8 cellular contexts compared by ENCODE assay signal in genomic region chr3:197942956-197943556, GRCh38. TPM values are rescaled to one million over a fixed set of nuclear protein-coding genes. Genes with fewer than 3 reads are reported as not detected.
DNase-seq lines count a peak whose midpoint lies in the region; ATAC-seq, FAIRE-seq and TF ChIP-seq lines count a peak whose summit lies in the region.

No MANE protein-coding gene starts in this region.

- H3K9me3 Mint-ChIP-seq in neural progenitor cell: no peaks in the 10 kb centered on the region

- TF ChIP-seq CTCF in Peyer's patch (IDR thresholded peaks at IDR 0.05) (peak; percentile 39 to 73 (median 62)), neural progenitor cell (IDR thresholded peaks at IDR 0.05) (peak; percentile 76)

- peak; percentile 26 for FAIRE-seq in endometrium (lab: Jason Lieb, UNC)

- no peaks in the 10 kb centered on the region for H3K4me1 Mint-ChIP-seq in neural progenitor cell

- no peak overlapping the region for H3K4me3 ChIP-seq in Peyer's patch
- no peak overlapping the region for H3K4me3 ChIP-seq in neural progenitor cell

- H3K27me3 ChIP-seq in Peyer's patch (no peaks in the 10 kb centered on the region), neural progenitor cell (no peaks in the 10 kb centered on the region)

- H3K4me3 Mint-ChIP-seq in neural progenitor cell: no peak overlapping the region

- H3K36me3 Mint-ChIP-seq in neural progenitor cell: peaks cover 2% of the 10 kb centered on the region

- H3K27ac ChIP-seq in Peyer's patch (no peak overlapping the region), neural progenitor cell (no peak overlapping the region)

- no peak overlapping the region for H2AFZ ChIP-seq in neural progenitor cell (replicated peaks)

- ATAC-seq in HG03460 (IDR thresholded peaks at IDR 0.05; ENCODE audit: unreplicated experiment) (peak; percentile 62), HG02970 (IDR thresholded peaks at IDR 0.05; ENCODE audit: low FRiP score, unreplicated experiment) (no peak), HG03108 (IDR thresholded peaks at IDR 0.05; ENCODE audit: unreplicated experiment) (no peak)

- DNase-seq in activated CD8-positive, alpha-beta memory T cell treated with anti-CD3 and anti-CD28 coated beads, Interleukin-2, amount 50 U/mL, for 48 hours: peak; percentile 34
- DNase-seq in activated CD8-positive, alpha-beta memory T cell treated with anti-CD3 and anti-CD28 coated beads for 24 hours: no peak
- DNase-seq in Peyer's patch (no peak), neural progenitor cell (ENCODE audit: low spot score) (peak; percentile 42)

- H3K79me2 ChIP-seq in neural progenitor cell (ENCODE audit: low read depth): no peaks in the 10 kb centered on the region

- H3K4me1 ChIP-seq in Peyer's patch (no peaks in the 10 kb centered on the region), neural progenitor cell (no peaks in the 10 kb centered on the region)

- TF ChIP-seq POLR2A in Peyer's patch (IDR thresholded peaks at IDR 0.05): no peak

- H4K20me1 ChIP-seq in neural progenitor cell (ENCODE audit: low read depth): no peaks in the 10 kb centered on the region

- H3K27me3 Mint-ChIP-seq in neural progenitor cell (ENCODE audit: insufficient read depth, low read depth): no peaks in the 10 kb centered on the region

- H3K4me2 ChIP-seq in neural progenitor cell: no peak overlapping the region

- H3K9me3 ChIP-seq in Peyer's patch (no peaks in the 10 kb centered on the region), neural progenitor cell (ENCODE audit: low read depth) (no peaks in the 10 kb centered on the region)

- H3K36me3 ChIP-seq in Peyer's patch (no peaks in the 10 kb centered on the region), neural progenitor cell (no peaks in the 10 kb centered on the region)

- H3K27ac Mint-ChIP-seq in neural progenitor cell: no peak overlapping the region

- no peaks in the 10 kb centered on the region for H3F3A ChIP-seq in neural progenitor cell (ENCODE audit: low read depth)

- no peak overlapping the region for H3K9ac ChIP-seq in neural progenitor cell

RNA-seq across cellular contexts. Expression of gene RPL35A, which starts 6.9 kb away (rescaled TPM):
- 100 to 1,000 TPM; 180 to 519 (median 209) TPM for total RNA-seq in Peyer's patch
- total RNA-seq in neural progenitor cell (ENCODE audit: low replicate concordance): 1,032 and 1,573 TPM in 2 replicates

RNA-seq across cellular contexts. Expression of gene LMLN, which starts 17.0 kb away (rescaled TPM):
- total RNA-seq in Peyer's patch: 1 to 10 TPM in 3 of 4 donors, under 1 TPM in 1; 0.83 to 6.2 (median 4.2) TPM
- 7.4 and 11.2 TPM in 2 replicates for total RNA-seq in neural progenitor cell (ENCODE audit: low replicate concordance)

Comparison
In these comparisons a context has a peak if more than half of its experiments do, and no peak if none do; other contexts are left out.
1. DNase-seq: peak in activated CD8-positive, alpha-beta memory T cell treated with anti-CD3 and anti-CD28 coated beads, Interleukin-2, amount 50 U/mL, for 48 hours (single experiment) and neural progenitor cell (single experiment); none in activated CD8-positive, alpha-beta memory T cell treated with anti-CD3 and anti-CD28 coated beads for 24 hours (single experiment) and Peyer's patch (0 of 3).